In genomic region chr6:4603291-4603690, GRCh38 we compare ENCODE assay signal across 12 cellular contexts.
DNase-seq lines count a peak whose midpoint lies in the region; ATAC-seq and TF ChIP-seq lines count a peak whose summit lies in the region.
"Had no signal": no experiment of that assay in that cellular context is flagged by ENCODE, and none has a peak within 500 bp of the region (broad histone marks: within the 10 kb centered on the region; RNA-seq: fewer than 3 reads in every experiment).

No MANE protein-coding gene starts in this region.

- WGBS in hepatocyte (ENCODE audit: low lambda C conversion rate, missing lambda C conversion rate) = 64% methylated on average over 7 of the region's 7 CpGs
- WGBS in upper lobe of left lung, 2 donors = 53 to 60% methylated on average over 5 to 7 of the region's 7 CpGs

- no peaks in the 10 kb centered on the region for H4K20me1 ChIP-seq in hepatocyte (ENCODE audit: insufficient read depth, poor library complexity, severe bottlenecking)

- no peak overlapping the region for H3K4me3 ChIP-seq in MG63
- no peak overlapping the region for H3K4me3 ChIP-seq in hepatocyte
- H3K4me3 ChIP-seq in upper lobe of left lung = no peak overlapping the region
- no peak overlapping the region for H3K4me3 ChIP-seq in SJCRH30
- H3K4me3 ChIP-seq: SK-N-MC had no signal

- TF ChIP-seq EP300 in upper lobe of left lung (IDR thresholded peaks at IDR 0.05) = peak in 1 of 4 donors; percentile 29

- H3K4me1 ChIP-seq in hepatocyte (ENCODE audit: insufficient read depth) (no peaks in the 10 kb centered on the region), upper lobe of left lung (peaks cover 0 to 12% (median 6%) of the 10 kb centered on the region in 4 donors), SJCRH30 (peaks cover 25% of the 10 kb centered on the region)

- H3K27me3 ChIP-seq in MG63 (no peaks in the 10 kb centered on the region), hepatocyte (no peaks in the 10 kb centered on the region), upper lobe of left lung (no peaks in the 10 kb centered on the region), SJCRH30 (no peaks in the 10 kb centered on the region)

- peak; percentile 61 to 93 for ATAC-seq in upper lobe of left lung (ENCODE audit: low FRiP score in 2 of 2)
- no peak for ATAC-seq in GM21529 (IDR thresholded peaks at IDR 0.05; ENCODE audit: unreplicated experiment)
- ATAC-seq: activated CD8-positive, alpha-beta memory T cell treated with anti-CD3 and anti-CD28 coated beads, Interleukin-2, amount 10 ng/mL, durations not matched to agents 7 days and 5 days had no signal

- H2AFZ ChIP-seq in hepatocyte = no peak overlapping the region

- H3K9me2 ChIP-seq in hepatocyte (replicated peaks; ENCODE audit: insufficient read depth) = no peaks in the 10 kb centered on the region

- no peak for TF ChIP-seq POLR2A in upper lobe of left lung (IDR thresholded peaks at IDR 0.05)

- H3K9me3 ChIP-seq in MG63 = no peaks in the 10 kb centered on the region
- no peaks in the 10 kb centered on the region for H3K9me3 ChIP-seq in hepatocyte (ENCODE audit: low read depth)
- no peaks in the 10 kb centered on the region for H3K9me3 ChIP-seq in upper lobe of left lung
- H3K9me3 ChIP-seq in SJCRH30 (replicated peaks) = peaks cover 3% of the 10 kb centered on the region; the same call in 1 of the 2 replicates

- H3K27ac ChIP-seq in hepatocyte (no peak overlapping the region), upper lobe of left lung (peak overlapping the region in 1 of 4 donors; percentile 25), SJCRH30 (no peak overlapping the region)
- H3K27ac ChIP-seq: SK-N-MC had no signal

- no peaks in the 10 kb centered on the region for H3K36me3 ChIP-seq in MG63
- H3K36me3 ChIP-seq in hepatocyte (replicated peaks; ENCODE audit: insufficient read depth, low read depth) = no peaks in the 10 kb centered on the region
- H3K36me3 ChIP-seq in upper lobe of left lung = no peaks in the 10 kb centered on the region
- H3K36me3 ChIP-seq in SJCRH30 = no peaks in the 10 kb centered on the region

- peak; percentile 71 for DNase-seq in MG63
- peak; percentile 82 for DNase-seq in astrocyte of the hippocampus (ENCODE audit: low read depth, low spot score)
- DNase-seq in hepatocyte (ENCODE audit: low spot score) = peak; percentile 33
- DNase-seq in upper lobe of left lung = peak in 1 of 2 donors; percentile 85
- DNase-seq in iPS-NIHi7 (ENCODE audit: extremely low spot score) = no peak
- no peak for DNase-seq in SJCRH30
- DNase-seq: activated CD8-positive, alpha-beta memory T cell treated with anti-CD3 and anti-CD28 coated beads, Interleukin-2, amount 10 ng/mL, durations not matched to agents 7 days and 5 days; cerebellar nuclear complex; small intestine; stimulated activated naive CD4-positive, alpha-beta T cell treated with Interleukin-2 at 50 U/mL for 16 hours had no signal

- H3K79me2 ChIP-seq in hepatocyte = no peaks in the 10 kb centered on the region

- H3K4me2 ChIP-seq in hepatocyte = no peak overlapping the region

- TF ChIP-seq CTCF in hepatocyte (IDR thresholded peaks at IDR 0.05; ENCODE audit: poor library complexity) (no peak), upper lobe of left lung (IDR thresholded peaks at IDR 0.05) (no peak)

Comparison
In these comparisons a context has a peak if more than half of its experiments do, and no peak if none do; other contexts are left out.
1. DNase-seq: peak in MG63 (single experiment), astrocyte of the hippocampus (single experiment) and hepatocyte (single experiment); none in iPS-NIHi7 (single experiment) and SJCRH30 (0 of 2).